Comparison of ENCODE assay signal across 1 cellular context in genomic region chr1:95067069-95067468, GRCh38.
TF ChIP-seq lines count a peak whose summit lies in the region.

No MANE protein-coding gene starts in this region.

TF ChIP-seq in HepG2, 621 proteins besides CTCF, POLR2A, EP300 and RAD21 (continued from another document and continues in another):
- TF ChIP-seq, protein P1, sequence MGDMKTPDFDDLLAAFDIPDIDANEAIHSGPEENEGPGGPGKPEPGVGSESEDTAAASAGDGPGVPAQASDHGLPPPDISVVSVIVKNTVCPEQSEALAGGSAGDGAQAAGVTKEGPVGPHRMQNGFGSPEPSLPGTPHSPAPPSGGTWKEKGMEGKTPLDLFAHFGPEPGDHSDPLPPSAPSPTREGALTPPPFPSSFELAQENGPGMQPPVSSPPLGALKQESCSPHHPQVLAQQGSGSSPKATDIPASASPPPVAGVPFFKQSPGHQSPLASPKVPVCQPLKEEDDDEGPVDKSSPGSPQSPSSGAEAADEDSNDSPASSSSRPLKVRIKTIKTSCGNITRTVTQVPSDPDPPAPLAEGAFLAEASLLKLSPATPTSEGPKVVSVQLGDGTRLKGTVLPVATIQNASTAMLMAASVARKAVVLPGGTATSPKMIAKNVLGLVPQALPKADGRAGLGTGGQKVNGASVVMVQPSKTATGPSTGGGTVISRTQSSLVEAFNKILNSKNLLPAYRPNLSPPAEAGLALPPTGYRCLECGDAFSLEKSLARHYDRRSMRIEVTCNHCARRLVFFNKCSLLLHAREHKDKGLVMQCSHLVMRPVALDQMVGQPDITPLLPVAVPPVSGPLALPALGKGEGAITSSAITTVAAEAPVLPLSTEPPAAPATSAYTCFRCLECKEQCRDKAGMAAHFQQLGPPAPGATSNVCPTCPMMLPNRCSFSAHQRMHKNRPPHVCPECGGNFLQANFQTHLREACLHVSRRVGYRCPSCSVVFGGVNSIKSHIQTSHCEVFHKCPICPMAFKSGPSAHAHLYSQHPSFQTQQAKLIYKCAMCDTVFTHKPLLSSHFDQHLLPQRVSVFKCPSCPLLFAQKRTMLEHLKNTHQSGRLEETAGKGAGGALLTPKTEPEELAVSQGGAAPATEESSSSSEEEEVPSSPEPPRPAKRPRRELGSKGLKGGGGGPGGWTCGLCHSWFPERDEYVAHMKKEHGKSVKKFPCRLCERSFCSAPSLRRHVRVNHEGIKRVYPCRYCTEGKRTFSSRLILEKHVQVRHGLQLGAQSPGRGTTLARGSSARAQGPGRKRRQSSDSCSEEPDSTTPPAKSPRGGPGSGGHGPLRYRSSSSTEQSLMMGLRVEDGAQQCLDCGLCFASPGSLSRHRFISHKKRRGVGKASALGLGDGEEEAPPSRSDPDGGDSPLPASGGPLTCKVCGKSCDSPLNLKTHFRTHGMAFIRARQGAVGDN (CRISPR knock-in tag; IDR thresholded peaks at IDR 0.05) = no peak
- TF ChIP-seq ZMYM3 (CRISPR knock-in tag; IDR thresholded peaks at IDR 0.05) = no peak; the same call in 1 of the 2 replicates
- TF ChIP-seq PRDM10 (CRISPR knock-in tag; IDR thresholded peaks at IDR 0.05; ENCODE audit: low read depth) = peak; percentile 74; the same call in 1 of the 2 replicates
- TF ChIP-seq TMF1 (CRISPR knock-in tag; IDR thresholded peaks at IDR 0.05; ENCODE audit: low read depth) = no peak
- no peak for TF ChIP-seq MAFG (CRISPR knock-in tag; IDR thresholded peaks at IDR 0.05)
- no peak for TF ChIP-seq ZBTB7A (CRISPR knock-in tag; IDR thresholded peaks at IDR 0.05)
- TF ChIP-seq ZSCAN12 (CRISPR knock-in tag; IDR thresholded peaks at IDR 0.05) = 0 out of 2 replicates have a peak, but pooled peaks have one; percentile 63
- TF ChIP-seq PPARG (CRISPR knock-in tag; conservative IDR thresholded peaks at IDR 0.05) = peak; percentile 85
- TF ChIP-seq ZNF230 (CRISPR knock-in tag; IDR thresholded peaks at IDR 0.05) = no peak
- TF ChIP-seq PAWR (CRISPR knock-in tag; IDR thresholded peaks at IDR 0.05; ENCODE audit: borderline replicate concordance) = no peak
- no peak for TF ChIP-seq ZUFSP (CRISPR knock-in tag; IDR thresholded peaks at IDR 0.05; ENCODE audit: borderline replicate concordance)
- no peak for TF ChIP-seq IRF1 (CRISPR knock-in tag; IDR thresholded peaks at IDR 0.05; ENCODE audit: low read depth)
- no peak for TF ChIP-seq RFX5 (IDR thresholded peaks at IDR 0.05; ENCODE audit: low read depth, low read length)
- peak; percentile 65; the same call in 1 of the 2 replicates for TF ChIP-seq NR2F2 (IDR thresholded peaks at IDR 0.05; ENCODE audit: borderline replicate concordance, low read depth)
- TF ChIP-seq ELK4 (CRISPR knock-in tag; IDR thresholded peaks at IDR 0.05; ENCODE audit: borderline replicate concordance) = no peak
- peak; percentile 91; the same call in 1 of the 2 replicates for TF ChIP-seq MBNL3 (CRISPR knock-in tag; conservative IDR thresholded peaks at IDR 0.05)
- TF ChIP-seq SUZ12 (IDR thresholded peaks at IDR 0.05; ENCODE audit: low read depth, low read length) = no peak
- 0 out of 2 replicates have a peak, but pooled peaks have one; percentile 61 for TF ChIP-seq TOPORS (CRISPR knock-in tag; IDR thresholded peaks at IDR 0.05)
- TF ChIP-seq PHF5A (CRISPR knock-in tag; IDR thresholded peaks at IDR 0.05; ENCODE audit: low read depth, unreplicated experiment) = peak; percentile 87
- peak; percentile 91 for TF ChIP-seq ARNTL (CRISPR knock-in tag; IDR thresholded peaks at IDR 0.05)
- TF ChIP-seq PHF21A (CRISPR knock-in tag; IDR thresholded peaks at IDR 0.05) = peak; percentile 57; the same call in 1 of the 2 replicates
- peak; percentile 46; the same call in 1 of the 2 replicates for TF ChIP-seq CBFB (CRISPR knock-in tag; IDR thresholded peaks at IDR 0.05)
- TF ChIP-seq REST (IDR thresholded peaks at IDR 0.05; ENCODE audit: borderline replicate concordance in 1 of 2, low read depth in 1 of 2, low read length in 2 of 2) = peak in 1 of 2 experiments; percentile 46; a peak in 1 of 4 replicates
- TF ChIP-seq ZNF280D (CRISPR knock-in tag; IDR thresholded peaks at IDR 0.05) = peak; percentile 67; the same call in 1 of the 2 replicates
- TF ChIP-seq NAIF1 (CRISPR knock-in tag; IDR thresholded peaks at IDR 0.05; ENCODE audit: borderline replicate concordance) = peak; percentile 56; the same call in 1 of the 2 replicates
- no peak for TF ChIP-seq ZNF382 (CRISPR knock-in tag; IDR thresholded peaks at IDR 0.05; ENCODE audit: borderline replicate concordance)
- TF ChIP-seq, protein P2, sequence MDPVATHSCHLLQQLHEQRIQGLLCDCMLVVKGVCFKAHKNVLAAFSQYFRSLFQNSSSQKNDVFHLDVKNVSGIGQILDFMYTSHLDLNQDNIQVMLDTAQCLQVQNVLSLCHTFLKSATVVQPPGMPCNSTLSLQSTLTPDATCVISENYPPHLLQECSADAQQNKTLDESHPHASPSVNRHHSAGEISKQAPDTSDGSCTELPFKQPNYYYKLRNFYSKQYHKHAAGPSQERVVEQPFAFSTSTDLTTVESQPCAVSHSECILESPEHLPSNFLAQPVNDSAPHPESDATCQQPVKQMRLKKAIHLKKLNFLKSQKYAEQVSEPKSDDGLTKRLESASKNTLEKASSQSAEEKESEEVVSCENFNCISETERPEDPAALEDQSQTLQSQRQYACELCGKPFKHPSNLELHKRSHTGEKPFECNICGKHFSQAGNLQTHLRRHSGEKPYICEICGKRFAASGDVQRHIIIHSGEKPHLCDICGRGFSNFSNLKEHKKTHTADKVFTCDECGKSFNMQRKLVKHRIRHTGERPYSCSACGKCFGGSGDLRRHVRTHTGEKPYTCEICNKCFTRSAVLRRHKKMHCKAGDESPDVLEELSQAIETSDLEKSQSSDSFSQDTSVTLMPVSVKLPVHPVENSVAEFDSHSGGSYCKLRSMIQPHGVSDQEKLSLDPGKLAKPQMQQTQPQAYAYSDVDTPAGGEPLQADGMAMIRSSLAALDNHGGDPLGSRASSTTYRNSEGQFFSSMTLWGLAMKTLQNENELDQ (CRISPR knock-in tag; IDR thresholded peaks at IDR 0.05; ENCODE audit: borderline replicate concordance) = no peak
- TF ChIP-seq ZNF496 (CRISPR knock-in tag; IDR thresholded peaks at IDR 0.05; ENCODE audit: insufficient replicate concordance) = no peak
- TF ChIP-seq ZNF232 (CRISPR knock-in tag; IDR thresholded peaks at IDR 0.05; ENCODE audit: borderline replicate concordance) = no peak
- peak; percentile 77 for TF ChIP-seq PITX1 (CRISPR knock-in tag; IDR thresholded peaks at IDR 0.05)
- TF ChIP-seq GFI1 (CRISPR knock-in tag; IDR thresholded peaks at IDR 0.05; ENCODE audit: borderline replicate concordance) = peak; percentile 71
- no peak for TF ChIP-seq KDM4B (CRISPR knock-in tag; IDR thresholded peaks at IDR 0.05)
- TF ChIP-seq SMARCE1 (IDR thresholded peaks at IDR 0.05; ENCODE audit: borderline replicate concordance) = no peak
- 0 out of 2 replicates have a peak, but pooled peaks have one; percentile 21 for TF ChIP-seq MBD4 (IDR thresholded peaks at IDR 0.05; ENCODE audit: borderline replicate concordance, low read length)
- no peak for TF ChIP-seq TGIF2 (CRISPR knock-in tag; IDR thresholded peaks at IDR 0.05)
- TF ChIP-seq CEBPG (CRISPR knock-in tag; IDR thresholded peaks at IDR 0.05) = peak; percentile 71
- TF ChIP-seq HNF4A (CRISPR knock-in tag; IDR thresholded peaks at IDR 0.05) = peak; percentile 96
